1 cellular context compared by ENCODE assay signal in the genomic region with DNA sequence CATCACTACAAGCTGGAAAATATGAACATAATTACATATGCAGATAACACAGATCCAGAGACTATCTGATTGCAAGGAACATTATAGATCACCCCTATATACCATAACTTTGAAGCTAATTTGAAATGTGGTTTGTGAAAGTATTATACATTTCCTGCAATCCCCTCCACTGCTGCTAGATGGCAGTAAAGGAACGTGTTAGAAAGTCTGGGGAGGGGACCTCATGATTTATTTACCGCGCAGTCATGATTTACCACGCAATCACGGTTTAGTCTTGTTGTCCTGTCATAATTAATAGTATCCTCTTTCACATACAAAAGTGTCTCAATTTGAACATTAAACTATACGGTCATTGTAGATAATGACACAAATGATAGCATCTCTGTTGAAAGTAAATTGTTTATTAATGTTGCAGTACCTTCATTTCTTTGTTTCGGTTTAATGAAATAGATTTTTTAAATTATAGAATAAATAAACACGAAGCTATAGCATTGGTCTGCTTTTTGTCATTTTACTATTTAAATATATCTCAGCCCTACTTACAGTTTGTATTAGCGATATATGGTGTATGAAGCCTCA.
TF ChIP-seq lines count a peak whose summit lies in the region.

No MANE protein-coding gene starts in this region.

TF ChIP-seq in K562, 482 proteins besides CTCF, POLR2A, EP300 and RAD21 (continued from another document and continues in another):
- TF ChIP-seq, protein P1, sequence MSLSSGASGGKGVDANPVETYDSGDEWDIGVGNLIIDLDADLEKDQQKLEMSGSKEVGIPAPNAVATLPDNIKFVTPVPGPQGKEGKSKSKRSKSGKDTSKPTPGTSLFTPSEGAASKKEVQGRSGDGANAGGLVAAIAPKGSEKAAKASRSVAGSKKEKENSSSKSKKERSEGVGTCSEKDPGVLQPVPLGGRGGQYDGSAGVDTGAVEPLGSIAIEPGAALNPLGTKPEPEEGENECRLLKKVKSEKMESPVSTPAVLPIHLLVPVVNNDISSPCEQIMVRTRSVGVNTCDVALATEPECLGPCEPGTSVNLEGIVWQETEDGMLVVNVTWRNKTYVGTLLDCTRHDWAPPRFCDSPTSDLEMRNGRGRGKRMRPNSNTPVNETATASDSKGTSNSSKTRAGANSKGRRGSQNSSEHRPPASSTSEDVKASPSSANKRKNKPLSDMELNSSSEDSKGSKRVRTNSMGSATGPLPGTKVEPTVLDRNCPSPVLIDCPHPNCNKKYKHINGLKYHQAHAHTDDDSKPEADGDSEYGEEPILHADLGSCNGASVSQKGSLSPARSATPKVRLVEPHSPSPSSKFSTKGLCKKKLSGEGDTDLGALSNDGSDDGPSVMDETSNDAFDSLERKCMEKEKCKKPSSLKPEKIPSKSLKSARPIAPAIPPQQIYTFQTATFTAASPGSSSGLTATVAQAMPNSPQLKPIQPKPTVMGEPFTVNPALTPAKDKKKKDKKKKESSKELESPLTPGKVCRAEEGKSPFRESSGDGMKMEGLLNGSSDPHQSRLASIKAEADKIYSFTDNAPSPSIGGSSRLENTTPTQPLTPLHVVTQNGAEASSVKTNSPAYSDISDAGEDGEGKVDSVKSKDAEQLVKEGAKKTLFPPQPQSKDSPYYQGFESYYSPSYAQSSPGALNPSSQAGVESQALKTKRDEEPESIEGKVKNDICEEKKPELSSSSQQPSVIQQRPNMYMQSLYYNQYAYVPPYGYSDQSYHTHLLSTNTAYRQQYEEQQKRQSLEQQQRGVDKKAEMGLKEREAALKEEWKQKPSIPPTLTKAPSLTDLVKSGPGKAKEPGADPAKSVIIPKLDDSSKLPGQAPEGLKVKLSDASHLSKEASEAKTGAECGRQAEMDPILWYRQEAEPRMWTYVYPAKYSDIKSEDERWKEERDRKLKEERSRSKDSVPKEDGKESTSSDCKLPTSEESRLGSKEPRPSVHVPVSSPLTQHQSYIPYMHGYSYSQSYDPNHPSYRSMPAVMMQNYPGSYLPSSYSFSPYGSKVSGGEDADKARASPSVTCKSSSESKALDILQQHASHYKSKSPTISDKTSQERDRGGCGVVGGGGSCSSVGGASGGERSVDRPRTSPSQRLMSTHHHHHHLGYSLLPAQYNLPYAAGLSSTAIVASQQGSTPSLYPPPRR (CRISPR knock-in tag; IDR thresholded peaks at IDR 0.05; ENCODE audit: borderline replicate concordance): no peak
- TF ChIP-seq ESRRB (CRISPR knock-in tag; IDR thresholded peaks at IDR 0.05; ENCODE audit: borderline replicate concordance) (no peak), HDAC8 (tag; IDR thresholded peaks at IDR 0.05) (no peak), ZFP1 (CRISPR knock-in tag; IDR thresholded peaks at IDR 0.05) (no peak), EHMT2 (IDR thresholded peaks at IDR 0.05) (no peak), ZNF561 (CRISPR knock-in tag; conservative IDR thresholded peaks at IDR 0.05) (no peak), BACH1 (tag; IDR thresholded peaks at IDR 0.05) (no peak), SRF (CRISPR knock-in tag; IDR thresholded peaks at IDR 0.05) (no peak), HNRNPH1 (optimal IDR thresholded peaks at IDR 0.05; ENCODE audit: low read depth, low read length) (no peak), RBM15 (IDR thresholded peaks at IDR 0.05; ENCODE audit: insufficient read depth, low read length) (no peak), MCM7 (IDR thresholded peaks at IDR 0.05) (no peak), PHF21A (IDR thresholded peaks at IDR 0.05; ENCODE audit: borderline replicate concordance, low read depth) (peak; percentile 95), PBX2 (CRISPR knock-in tag; IDR thresholded peaks at IDR 0.05; ENCODE audit: low read depth) (no peak), PBX2 (tag; conservative IDR thresholded peaks at IDR 0.05; ENCODE audit: low read depth) (peak; percentile 88), DEAF1 (CRISPR knock-in tag; IDR thresholded peaks at IDR 0.05) (peak; percentile 80), LCOR (CRISPR knock-in tag; IDR thresholded peaks at IDR 0.05) (peak; percentile 50; the same call in 1 of the 2 replicates), ZBTB40 (IDR thresholded peaks at IDR 0.05) (no peak), ZBTB40 (CRISPR knock-in tag; IDR thresholded peaks at IDR 0.05) (no peak), AFF4 (CRISPR knock-in tag; IDR thresholded peaks at IDR 0.05) (no peak), HCFC1 (IDR thresholded peaks at IDR 0.05; ENCODE audit: low read depth, low read length) (no peak), ZNF766 (CRISPR knock-in tag; conservative IDR thresholded peaks at IDR 0.05) (no peak), SMAD2 (IDR thresholded peaks at IDR 0.05; ENCODE audit: low read depth, low read length) (no peak), TCF7L2 (IDR thresholded peaks at IDR 0.05; ENCODE audit: low read depth, low read length) (no peak), ELF2 (CRISPR knock-in tag; IDR thresholded peaks at IDR 0.05) (no peak), DNMT1 (IDR thresholded peaks at IDR 0.05) (no peak), RBM17 (IDR thresholded peaks at IDR 0.05; ENCODE audit: borderline replicate concordance, low read depth, low read length) (no peak), MCM3 (IDR thresholded peaks at IDR 0.05) (no peak), ZNF253 (CRISPR knock-in tag; conservative IDR thresholded peaks at IDR 0.05) (no peak), ZSCAN29 (IDR thresholded peaks at IDR 0.05) (no peak)
- TF ChIP-seq, protein P2, sequence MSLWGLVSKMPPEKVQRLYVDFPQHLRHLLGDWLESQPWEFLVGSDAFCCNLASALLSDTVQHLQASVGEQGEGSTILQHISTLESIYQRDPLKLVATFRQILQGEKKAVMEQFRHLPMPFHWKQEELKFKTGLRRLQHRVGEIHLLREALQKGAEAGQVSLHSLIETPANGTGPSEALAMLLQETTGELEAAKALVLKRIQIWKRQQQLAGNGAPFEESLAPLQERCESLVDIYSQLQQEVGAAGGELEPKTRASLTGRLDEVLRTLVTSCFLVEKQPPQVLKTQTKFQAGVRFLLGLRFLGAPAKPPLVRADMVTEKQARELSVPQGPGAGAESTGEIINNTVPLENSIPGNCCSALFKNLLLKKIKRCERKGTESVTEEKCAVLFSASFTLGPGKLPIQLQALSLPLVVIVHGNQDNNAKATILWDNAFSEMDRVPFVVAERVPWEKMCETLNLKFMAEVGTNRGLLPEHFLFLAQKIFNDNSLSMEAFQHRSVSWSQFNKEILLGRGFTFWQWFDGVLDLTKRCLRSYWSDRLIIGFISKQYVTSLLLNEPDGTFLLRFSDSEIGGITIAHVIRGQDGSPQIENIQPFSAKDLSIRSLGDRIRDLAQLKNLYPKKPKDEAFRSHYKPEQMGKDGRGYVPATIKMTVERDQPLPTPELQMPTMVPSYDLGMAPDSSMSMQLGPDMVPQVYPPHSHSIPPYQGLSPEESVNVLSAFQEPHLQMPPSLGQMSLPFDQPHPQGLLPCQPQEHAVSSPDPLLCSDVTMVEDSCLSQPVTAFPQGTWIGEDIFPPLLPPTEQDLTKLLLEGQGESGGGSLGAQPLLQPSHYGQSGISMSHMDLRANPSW (CRISPR knock-in tag; IDR thresholded peaks at IDR 0.05): no peak
